ENCODE assay signal across 1 cellular context in the genomic region with DNA sequence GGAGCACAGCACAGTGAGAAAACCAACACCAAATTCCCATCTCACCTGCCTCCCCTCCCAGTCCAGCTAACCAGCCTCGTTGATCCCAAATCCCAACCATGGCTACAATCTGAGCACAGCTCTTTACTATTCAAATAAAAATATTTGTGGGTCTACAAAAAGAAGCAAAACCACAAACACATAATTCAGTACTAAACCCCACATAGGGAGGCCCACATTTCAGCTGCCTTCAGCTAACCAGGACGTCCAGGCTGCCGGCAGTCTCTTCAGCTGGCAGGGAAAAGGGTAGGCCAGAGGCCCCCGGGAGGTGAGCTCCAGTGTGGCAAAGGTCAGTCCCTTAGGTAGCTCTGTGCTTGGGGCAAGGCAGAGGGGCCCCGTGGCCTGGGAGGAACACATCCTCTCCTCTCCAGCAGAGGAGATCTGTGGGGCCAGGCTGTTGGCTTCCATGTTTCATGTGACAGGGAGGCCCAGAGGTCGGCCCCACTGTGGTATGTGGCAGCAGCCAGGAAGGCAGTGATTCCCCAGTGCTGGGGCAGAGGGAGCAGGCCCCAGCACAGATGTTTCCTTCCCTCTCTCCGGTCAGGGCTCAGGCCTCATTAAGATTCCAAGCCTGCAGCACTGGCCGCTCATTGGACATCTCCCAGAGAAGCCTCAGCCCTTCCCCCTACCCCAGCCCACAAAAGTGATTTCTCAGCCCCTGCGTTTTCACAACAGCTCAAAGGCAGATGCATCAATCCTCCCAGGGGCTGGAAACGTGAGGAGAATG.
TF ChIP-seq lines count a peak whose summit lies in the region.

No MANE protein-coding gene starts in this region.

TF ChIP-seq in GM23338, 12 proteins besides CTCF, POLR2A, EP300 and RAD21 (continued from another document):
- TF ChIP-seq ZNF462 (CRISPR knock-in tag; IDR thresholded peaks at IDR 0.05) (no peak), ZNF114 (CRISPR knock-in tag; IDR thresholded peaks at IDR 0.05) (no peak), ZNF331 (CRISPR knock-in tag; IDR thresholded peaks at IDR 0.05; ENCODE audit: low read depth) (no peak), STAT1 (IDR thresholded peaks at IDR 0.05; ENCODE audit: unreplicated experiment) (no peak), ETS1 (IDR thresholded peaks at IDR 0.05) (no peak), POLR2AphosphoS5 (IDR thresholded peaks at IDR 0.05; ENCODE audit: low read depth) (no peak), NANOG (IDR thresholded peaks at IDR 0.05; ENCODE audit: borderline replicate concordance) (no peak), EZH2phosphoT487 (IDR thresholded peaks at IDR 0.05; ENCODE audit: unreplicated experiment) (no peak), EZH2 (IDR thresholded peaks at IDR 0.05; ENCODE audit: low read depth, unreplicated experiment) (no peak)
